ENCODE assay signal across 15 cellular contexts in genomic region chr15:29134239-29134638, GRCh38.
"Had no signal": no experiment of that assay in that cellular context is flagged by ENCODE, and none has a peak within 500 bp of the region (broad histone marks: within the 10 kb centered on the region; RNA-seq: fewer than 3 reads in every experiment).

No MANE protein-coding gene starts in this region.

- H3K36me3 Mint-ChIP-seq: memory B cell; naive thymus-derived CD4-positive, alpha-beta T cell had no signal

- H3K4me3 Mint-ChIP-seq: central memory CD8-positive, alpha-beta T cell; memory B cell; naive thymus-derived CD4-positive, alpha-beta T cell; nephron progenitor cell had no signal

- H3K27ac ChIP-seq: foreskin keratinocyte, neutrophil, stomach, thoracic aorta, transverse colon had no signal

- H3K27me3 ChIP-seq: foreskin keratinocyte, neutrophil, transverse colon had no signal

- H3K4me1 ChIP-seq: foreskin keratinocyte, stomach, transverse colon had no signal

- H3K9me3 ChIP-seq: neutrophil, stomach, thoracic aorta, transverse colon had no signal

- H3K9me3 Mint-ChIP-seq: central memory CD8-positive, alpha-beta T cell; memory B cell; naive thymus-derived CD4-positive, alpha-beta T cell; nephron progenitor cell had no signal

- H3K4me3 ChIP-seq: stomach, thoracic aorta, transverse colon had no signal

- DNase-seq: dermis blood vessel endothelial cell; foreskin keratinocyte; midbrain; nephron progenitor cell; stimulated activated CD4-positive, alpha-beta T cell treated with anti-CD3 and anti-CD28 coated beads, Interleukin-2, amount 100 ng/mL, for 24 hours; stimulated activated CD4-positive, alpha-beta T cell treated with anti-CD3 and anti-CD28 coated beads, Interleukin-4, amount 100 ng/mL, for 4 hours; stimulated activated naive CD4-positive, alpha-beta T cell; stomach; substantia nigra; transverse colon had no signal

- H3K36me3 ChIP-seq: neutrophil, stomach, thoracic aorta, transverse colon had no signal

- H3K27ac Mint-ChIP-seq: memory B cell, nephron progenitor cell had no signal

- H3K4me1 Mint-ChIP-seq: memory B cell had no signal

- ATAC-seq: foreskin keratinocyte; naive thymus-derived CD4-positive, alpha-beta T cell had no signal
